In the genomic region with DNA sequence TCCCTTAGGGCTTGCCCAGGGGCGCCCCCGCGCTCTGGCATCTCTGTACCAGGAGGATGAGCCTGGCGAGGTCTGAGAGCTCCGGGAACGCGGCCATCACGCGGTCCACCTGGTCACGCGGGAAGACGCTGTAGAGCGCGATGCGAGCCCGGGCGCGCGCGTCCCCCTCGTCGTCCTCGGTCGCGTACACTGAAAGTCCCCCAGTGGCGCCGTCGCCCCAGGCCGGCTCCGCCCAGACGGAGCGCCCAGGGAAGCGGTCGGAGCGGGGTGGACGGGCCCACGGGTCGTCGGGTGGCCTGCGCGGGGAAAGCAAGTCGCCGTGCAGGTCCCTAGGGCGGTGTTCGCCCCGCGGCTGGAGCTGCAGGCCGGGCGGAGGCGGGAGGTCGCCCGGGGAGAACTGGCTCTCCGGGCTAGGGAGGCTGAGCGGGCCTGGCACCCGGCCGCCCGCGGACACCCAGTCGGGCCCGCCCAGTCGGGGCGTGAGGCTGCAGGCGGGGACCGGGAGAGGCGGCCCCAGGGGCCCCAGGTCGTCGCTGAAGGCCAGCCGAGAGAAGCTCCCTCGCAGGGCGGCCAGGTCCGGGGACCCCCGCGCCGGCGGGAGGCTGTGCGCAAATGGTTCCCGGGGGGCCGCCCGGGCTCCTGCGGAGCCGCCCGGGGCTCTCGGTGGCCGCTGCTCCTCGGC, we compare ENCODE assay signal across 9 cellular contexts. TPM values are rescaled to one million over a fixed set of nuclear protein-coding genes. Genes with fewer than 3 reads are reported as not detected.
DNase-seq lines count a peak whose midpoint lies in the region; ATAC-seq, FAIRE-seq and TF ChIP-seq lines count a peak whose summit lies in the region.
"Had no signal": no experiment of that assay in that cellular context is flagged by ENCODE, and none has a peak within 500 bp of the region (broad histone marks: within the 10 kb centered on the region; RNA-seq: fewer than 3 reads in every experiment).

No MANE protein-coding gene starts in this region.

- no peak for TF ChIP-seq RAD21 in HepG2 (CRISPR knock-in tag; IDR thresholded peaks at IDR 0.05)

- POLR2A ChIA-PET in HepG2 (lab: Yijun Ruan, JAX): no interaction called here

- H3K9me3 Mint-ChIP-seq in nephron: peaks cover 2% of the 10 kb centered on the region

- intact Hi-C loops in right lobe of liver (cut with DNase I): no loop called here
- intact Hi-C loops in HepG2 (cut with micrococcal nuclease; ENCODE audit: unreplicated experiment): loop anchor here (5.0 kb wide), 1 partner anchor 66 kb away; no protein-coding TSS in a partner anchor

- WGBS in right lobe of liver (ENCODE audit: insufficient coverage, low coverage, low lambda C conversion rate, missing lambda C conversion rate): no CpG with 5 or more reads among the region's 85 CpGs
- WGBS in HepG2 (ENCODE audit: low lambda C conversion rate): 98% methylated on average over 67 of the region's 85 CpGs

- H3K36me3 Mint-ChIP-seq in nephron (ENCODE audit: low read depth): no peaks in the 10 kb centered on the region

- H3K27me3 Mint-ChIP-seq in nephron (ENCODE audit: low read depth): peaks cover 64% of the 10 kb centered on the region

- H3K79me2 ChIP-seq in HepG2 (ENCODE audit: insufficient read depth, low read length) (no peaks in the 10 kb centered on the region), fibroblast of lung (ENCODE audit: control insufficient read depth, insufficient read depth, low read length) (no peaks in the 10 kb centered on the region)

- H3K9ac ChIP-seq in HepG2 (ENCODE audit: insufficient read depth, low read depth, low read length): no peak overlapping the region
- no peak overlapping the region for H3K9ac ChIP-seq in fibroblast of lung (ENCODE audit: insufficient read depth, low read length)

- TF ChIP-seq CTCF in right lobe of liver (IDR thresholded peaks at IDR 0.05) (no peak), HepG2 (CRISPR knock-in tag; IDR thresholded peaks at IDR 0.05) (no peak), fibroblast of lung (conservative IDR thresholded peaks at IDR 0.05 in 1 of 2, IDR thresholded peaks at IDR 0.05 in 1 of 2; ENCODE audit: low read depth in 1 of 2, low read length in 2 of 2) (no peak), nephron (IDR thresholded peaks at IDR 0.05; ENCODE audit: unreplicated experiment in 3 of 3) (no peak)

- peaks cover 37% of the 10 kb centered on the region for H3K4me1 Mint-ChIP-seq in nephron

- CTCF ChIA-PET in HepG2 (lab: Yijun Ruan, JAX; ENCODE audit: low intra/inter-chr PET ratio, low total read pairs): no interaction called here

- no peak overlapping the region for H3K27ac Mint-ChIP-seq in nephron

- no peaks in the 10 kb centered on the region for H3K9me3 ChIP-seq in right lobe of liver
- H3K9me3 ChIP-seq in HepG2 (ENCODE audit: low read length): no peaks in the 10 kb centered on the region
- no peaks in the 10 kb centered on the region for H3K9me3 ChIP-seq in fibroblast of lung (ENCODE audit: control insufficient read depth, insufficient read depth, low read depth, low read length)

- TF ChIP-seq EP300 in HepG2 (IDR thresholded peaks at IDR 0.05; ENCODE audit: low read depth in 2 of 2, low read length in 2 of 2): no peak
- TF ChIP-seq EP300 in HepG2 (CRISPR knock-in tag; IDR thresholded peaks at IDR 0.05; ENCODE audit: borderline replicate concordance): no peak

- DNase-seq in right lobe of liver: peak in 2 of 3 donors; percentile 55 to 59
- DNase-seq in HepG2 (ENCODE audit: low spot score): no peak
- peak in 1 of 2 donors; percentile 20 for DNase-seq in fibroblast of lung (ENCODE audit: low read depth in 2 of 2)
- DNase-seq in activated CD4-positive, CD25-positive, alpha-beta regulatory T cell treated with anti-CD3 and anti-CD28 coated beads, Interleukin-2, amount 50 U/mL, for 72 hours: no peak
- no peak for DNase-seq in activated gamma-delta T cell treated with Interleukin-2 at 50 U/mL for 16 hours

- H3K27me3 ChIP-seq in right lobe of liver: no peaks in the 10 kb centered on the region
- no peaks in the 10 kb centered on the region for H3K27me3 ChIP-seq in HepG2 (ENCODE audit: control insufficient read depth in 1 of 2, insufficient read depth in 2 of 2, low read length in 2 of 2)
- peaks cover 16% of the 10 kb centered on the region for H3K27me3 ChIP-seq in fibroblast of lung (ENCODE audit: control insufficient read depth, insufficient read depth, low read length)

- H2AFZ ChIP-seq in HepG2 (ENCODE audit: low read length): no peak overlapping the region
- no peak overlapping the region for H2AFZ ChIP-seq in fibroblast of lung (ENCODE audit: low read length)

- peak overlapping the region; percentile 34 to 50 (median 37) for H3K4me3 ChIP-seq in right lobe of liver
- no peak overlapping the region for H3K4me3 ChIP-seq in HepG2 (replicated peaks in 1 of 3; ENCODE audit: insufficient read depth in 1 of 3, low read depth in 2 of 3, low read length in 3 of 3)
- peak overlapping the region in 2 of 4 experiments; percentile 14 to 40 for H3K4me3 ChIP-seq in fibroblast of lung (replicated peaks in 1 of 4; ENCODE audit: control extremely low read depth in 1 of 4, insufficient read depth in 1 of 4, low read depth in 3 of 4, low read length in 4 of 4)

- H3K36me3 ChIP-seq in right lobe of liver: no peaks in the 10 kb centered on the region
- no peaks in the 10 kb centered on the region for H3K36me3 ChIP-seq in HepG2 (replicated peaks in 1 of 2; ENCODE audit: control insufficient read depth in 1 of 2, insufficient read depth in 2 of 2, low read length in 2 of 2)
- no peaks in the 10 kb centered on the region for H3K36me3 ChIP-seq in fibroblast of lung (ENCODE audit: control insufficient read depth, insufficient read depth, low read length)

- H3K4me1 ChIP-seq in right lobe of liver (peaks cover 0 to 18% (median 12%) of the 10 kb centered on the region in 4 donors), HepG2 (ENCODE audit: insufficient read depth, low read length) (peaks cover 32% of the 10 kb centered on the region), fibroblast of lung (ENCODE audit: control insufficient read depth, extremely low read depth, insufficient read depth, low read length) (peaks cover 10% of the 10 kb centered on the region)

- no peak for FAIRE-seq in HepG2 (lab: Jason Lieb, UNC)
- FAIRE-seq: frontal cortex had no signal

- TF ChIP-seq POLR2A in right lobe of liver (IDR thresholded peaks at IDR 0.05) (no peak), HepG2 (IDR thresholded peaks at IDR 0.05; ENCODE audit: insufficient read depth in 1 of 2, low read depth in 2 of 2, low read length in 2 of 2) (no peak)

- H4K20me1 ChIP-seq in HepG2 (ENCODE audit: insufficient read depth, low read length) (no peaks in the 10 kb centered on the region), fibroblast of lung (ENCODE audit: control insufficient read depth, extremely low read depth, insufficient read depth, low read length) (no peaks in the 10 kb centered on the region)

- in situ Hi-C loops in HepG2 (cut with HindIII; ENCODE audit: extremely low pct_ligation_motif_present, low pct_unique_long_range_greater_than_20kb): no loop called here

- H3K27ac ChIP-seq in right lobe of liver (no peak overlapping the region), HepG2 (ENCODE audit: extremely low read length, insufficient read depth, low read length) (no peak overlapping the region), fibroblast of lung (ENCODE audit: insufficient read depth, low read length) (no peak overlapping the region)

- peak; percentile 5 to 42 (median 16) for ATAC-seq in right lobe of liver
- ATAC-seq in HepG2: no peak
- ATAC-seq in GM18873 (IDR thresholded peaks at IDR 0.05; ENCODE audit: low FRiP score, unreplicated experiment): no peak
- no peak for ATAC-seq in HG03520 (IDR thresholded peaks at IDR 0.05; ENCODE audit: unreplicated experiment)

- H3K4me2 ChIP-seq in HepG2 (ENCODE audit: low read depth, low read length): no peak overlapping the region
- H3K4me2 ChIP-seq in fibroblast of lung (ENCODE audit: extremely low read depth, insufficient read depth, low read length): peak overlapping the region; percentile 80

- BruUV-seq in HepG2 (replicated peaks; lab: Mats Ljungman, UMichigan): no TSS peak

- H3K4me3 Mint-ChIP-seq in nephron: peak overlapping the region; percentile 66 to 87 (median 69)

RNA-seq across cellular contexts. Expression of gene ZC3H12D, which starts 34.0 kb away (rescaled TPM):
- total RNA-seq in right lobe of liver (1 to 10 TPM in 1 of 6 experiments, under 1 TPM in 5; 0.49 to 1.4 (median 0.90) TPM), HepG2 (2016; rRNA removed; fragmentation: Illumina TruSeq; extraction: Trizol) (2.1 and 2.7 TPM in 2 replicates), fibroblast of lung (under 0.01 and 0.17 TPM in 2 replicates)
- total RNA-seq in HepG2 (2016; cell fraction: cytosol; rRNA removed; fragmentation: Illumina TruSeq; extraction: Trizol; ENCODE audit: low read depth): 0.88 and 0.91 TPM in 2 replicates
- total RNA-seq in HepG2 (2016; cell fraction: insoluble cytoplasmic fraction; rRNA removed; fragmentation: Illumina TruSeq; extraction: Trizol): 1.2 and 1.9 TPM in 2 replicates
- 1.1 and 1.2 TPM in 2 replicates for total RNA-seq in HepG2 (2016; cell fraction: membrane; rRNA removed; fragmentation: Illumina TruSeq; extraction: Trizol)
- total RNA-seq in HepG2 (2016; cell fraction: nucleus; rRNA removed; fragmentation: Illumina TruSeq; extraction: Trizol): 2.5 and 3.1 TPM in 2 replicates
- polyA plus RNA-seq in HepG2 (2011; rRNA removed) (1.2 and 1.7 TPM in 2 replicates), fibroblast of lung (0.01 TPM in 1 of 2 replicates, not detected in the other)
- 0.85 and 1.1 TPM in 2 replicates for polyA plus RNA-seq in HepG2 (2011; cell fraction: cytosol; rRNA removed)
- polyA plus RNA-seq in HepG2 (2011; cell fraction: nucleus; rRNA removed): 2.7 and 3.3 TPM in 2 replicates
- polyA plus RNA-seq in HepG2 (2012): 0.52 and 1.1 TPM in 2 replicates
- polyA plus RNA-seq in HepG2 (2016; cell fraction: cytosol; fragmentation: Illumina TruSeq; extraction: Trizol; ENCODE audit: low read depth): 0.17 and 0.23 TPM in 2 replicates
- polyA plus RNA-seq in HepG2 (2016; cell fraction: insoluble cytoplasmic fraction; fragmentation: Illumina TruSeq; extraction: Trizol; ENCODE audit: low read depth): 0.86 and 1.6 TPM in 2 replicates
- polyA plus RNA-seq in HepG2 (2016; cell fraction: membrane; fragmentation: Illumina TruSeq; extraction: Trizol; ENCODE audit: low read depth): 0.51 and 0.76 TPM in 2 replicates
- 2.8 and 3.1 TPM in 2 replicates for polyA plus RNA-seq in HepG2 (2016; cell fraction: nucleus; fragmentation: Illumina TruSeq; extraction: Trizol; ENCODE audit: insufficient read depth, low read depth)
- 0.54 and 3.2 TPM in 2 replicates for polyA minus RNA-seq in HepG2 (2011; rRNA and poly(A)+ RNA removed; ENCODE audit: low replicate concordance)
- 0.53 and 1.2 TPM in 2 replicates for polyA minus RNA-seq in HepG2 (2011; cell fraction: cytosol; rRNA and poly(A)+ RNA removed)
- polyA minus RNA-seq in HepG2 (2011; cell fraction: nucleus; rRNA and poly(A)+ RNA removed): 2.2 and 2.9 TPM in 2 replicates
- not detected in 2 replicates for polyA plus RNA-seq in fibroblast of lung (2012)
- polyA minus RNA-seq in fibroblast of lung (ENCODE audit: low replicate concordance): not detected in 2 replicates

RNA-seq across cellular contexts. Expression of gene SUMO4, which starts 50.8 kb away (rescaled TPM):
- total RNA-seq in right lobe of liver: 1 to 10 TPM in 3 of 6 experiments, under 1 TPM in 3; 0.49 to 1.2 (median 1.0) TPM
- 0.38 and 1.2 TPM in 2 replicates for total RNA-seq in HepG2 (2016; rRNA removed; fragmentation: Illumina TruSeq; extraction: Trizol)
- not detected in 2 replicates for total RNA-seq in HepG2 (2016; cell fraction: cytosol; rRNA removed; fragmentation: Illumina TruSeq; extraction: Trizol; ENCODE audit: low read depth)
- 0.48 and 1.0 TPM in 2 replicates for total RNA-seq in HepG2 (2016; cell fraction: insoluble cytoplasmic fraction; rRNA removed; fragmentation: Illumina TruSeq; extraction: Trizol)
- total RNA-seq in HepG2 (2016; cell fraction: membrane; rRNA removed; fragmentation: Illumina TruSeq; extraction: Trizol): not detected in 2 replicates
- total RNA-seq in HepG2 (2016; cell fraction: nucleus; rRNA removed; fragmentation: Illumina TruSeq; extraction: Trizol): 5.4 and 7.3 TPM in 2 replicates
- 0.10 and 0.22 TPM in 2 replicates for polyA plus RNA-seq in HepG2 (2011; rRNA removed)
- not detected in 2 replicates for polyA plus RNA-seq in HepG2 (2011; cell fraction: cytosol; rRNA removed)
- 0.58 and 0.73 TPM in 2 replicates for polyA plus RNA-seq in HepG2 (2011; cell fraction: nucleus; rRNA removed)
- 0.13 and 0.25 TPM in 2 replicates for polyA plus RNA-seq in HepG2 (2012)
- not detected in 2 replicates for polyA plus RNA-seq in HepG2 (2016; cell fraction: cytosol; fragmentation: Illumina TruSeq; extraction: Trizol; ENCODE audit: low read depth)
- not detected in 2 replicates for polyA plus RNA-seq in HepG2 (2016; cell fraction: insoluble cytoplasmic fraction; fragmentation: Illumina TruSeq; extraction: Trizol; ENCODE audit: low read depth)
- not detected in 2 replicates for polyA plus RNA-seq in HepG2 (2016; cell fraction: membrane; fragmentation: Illumina TruSeq; extraction: Trizol; ENCODE audit: low read depth)
- polyA plus RNA-seq in HepG2 (2016; cell fraction: nucleus; fragmentation: Illumina TruSeq; extraction: Trizol; ENCODE audit: insufficient read depth, low read depth): 0.92 and 0.94 TPM in 2 replicates
- 1.6 and 2.1 TPM in 2 replicates for polyA minus RNA-seq in HepG2 (2011; rRNA and poly(A)+ RNA removed; ENCODE audit: low replicate concordance)
- polyA minus RNA-seq in HepG2 (2011; cell fraction: cytosol; rRNA and poly(A)+ RNA removed): not detected in 2 replicates
- 12.4 and 14.9 TPM in 2 replicates for polyA minus RNA-seq in HepG2 (2011; cell fraction: nucleus; rRNA and poly(A)+ RNA removed)
- total RNA-seq in fibroblast of lung: 1.0 and 2.1 TPM in 2 replicates
- polyA plus RNA-seq in fibroblast of lung: not detected in 2 replicates
- not detected in 2 replicates for polyA plus RNA-seq in fibroblast of lung (2012)
- not detected in 2 replicates for polyA minus RNA-seq in fibroblast of lung (ENCODE audit: low replicate concordance)

Comparison
In these comparisons a context has a peak if more than half of its experiments do, and no peak if none do; other contexts are left out.
1. ATAC-seq: peak in right lobe of liver (4 of 4); none in HepG2 (single experiment), GM18873 (single experiment) and HG03520 (single experiment).
2. DNase-seq: peak in right lobe of liver (2 of 3); none in HepG2 (single experiment), activated CD4-positive, CD25-positive, alpha-beta regulatory T cell treated with anti-CD3 and anti-CD28 coated beads, Interleukin-2, amount 50 U/mL, for 72 hours (single experiment) and activated gamma-delta T cell treated with Interleukin-2 at 50 U/mL for 16 hours (single experiment).
3. H3K4me3 ChIP-seq: peak in right lobe of liver (3 of 3); none in HepG2 (0 of 3).